Comparison of ENCODE assay signal across 28 cellular contexts in genomic region chr15:47819158-47819557, GRCh38.
"Had no signal": no experiment of that assay in that cellular context is flagged by ENCODE, and none has a peak within 500 bp of the region (broad histone marks: within the 10 kb centered on the region; RNA-seq: fewer than 3 reads in every experiment).

No MANE protein-coding gene starts in this region.

- H3K36me3 ChIP-seq: adrenal gland, esophagus muscularis mucosa, gastroesophageal sphincter had no signal

- ATAC-seq: activated CD4-positive, alpha-beta T cell treated with anti-CD3 and anti-CD28 coated beads for 36 hours; activated CD8-positive, alpha-beta memory T cell treated with anti-CD3 and anti-CD28 coated beads, Interleukin-2, amount 10 ng/mL, durations not matched to agents 7 days and 5 days; activated CD8-positive, alpha-beta T cell treated with anti-CD3 and anti-CD28 coated beads, Interleukin-2, amount 10 ng/mL, durations not matched to agents 7 days and 5 days; activated naive CD8-positive, alpha-beta T cell treated with anti-CD3 and anti-CD28 coated beads, Interleukin-2, amount 50 U/mL, for 24 hours; body of pancreas; effector memory CD8-positive, alpha-beta T cell; gastroesophageal sphincter had no signal

- DNase-seq: activated CD4-positive, alpha-beta memory T cell treated with anti-CD3 and anti-CD28 coated beads for 36 hours; activated CD4-positive, alpha-beta T cell treated with anti-CD3 and anti-CD28 coated beads for 36 hours; activated CD4-positive, alpha-beta T cell treated with anti-CD3 and anti-CD28 coated beads, Interleukin-2, amount 10 ng/mL, durations not matched to agents 24 days and 14 days; activated CD4-positive, CD25-positive, alpha-beta regulatory T cell; activated CD4-positive, CD25-positive, alpha-beta regulatory T cell treated with anti-CD3 and anti-CD28 coated beads, Interleukin-2, amount 50 U/mL, for 72 hours; activated CD8-positive, alpha-beta memory T cell treated with anti-CD3 and anti-CD28 coated beads, Interleukin-2, amount 10 ng/mL, durations not matched to agents 7 days and 5 days; activated CD8-positive, alpha-beta memory T cell treated with anti-CD3 and anti-CD28 coated beads, Interleukin-2, amount 50 U/mL, for 4 hours; activated CD8-positive, alpha-beta T cell treated with anti-CD3 and anti-CD28 coated beads, Interleukin-2, amount 10 ng/mL, durations not matched to agents 7 days and 5 days; activated effector memory CD4-positive, alpha-beta T cell treated with anti-CD3 and anti-CD28 coated beads, Interleukin-2, amount 50 U/mL, for 16 hours; activated naive CD4-positive, alpha-beta T cell treated with anti-CD3 and anti-CD28 coated beads for 36 hours; activated naive CD8-positive, alpha-beta T cell treated with anti-CD3 and anti-CD28 coated beads for 36 hours; activated naive CD8-positive, alpha-beta T cell treated with anti-CD3 and anti-CD28 coated beads, Interleukin-2, amount 50 U/mL, for 24 hours; activated T-cell treated with anti-CD3 and anti-CD28 coated beads, Interleukin-2, amount 50 U/mL, for 1 hour; activated T-cell treated with anti-CD3 and anti-CD28 coated beads, Interleukin-2, amount 50 U/mL, for 48 hours; adrenal gland; amygdala; aorta; body of pancreas; caudate nucleus; cortex of kidney; dermis blood vessel endothelial cell; effector CD4-positive, alpha-beta T cell; effector memory CD8-positive, alpha-beta T cell; erythroblast; foreskin melanocyte; T-helper 2 cell had no signal

- H3K27me3 ChIP-seq: adrenal gland, body of pancreas, esophagus muscularis mucosa, gastroesophageal sphincter had no signal

- H3K4me3 ChIP-seq: adrenal gland, body of pancreas, esophagus muscularis mucosa, gastroesophageal sphincter had no signal

- H3K4me1 ChIP-seq: adrenal gland had no signal

- H3K27ac ChIP-seq: adrenal gland, body of pancreas, esophagus muscularis mucosa, gastroesophageal sphincter had no signal

- H3K9me3 ChIP-seq: adrenal gland, body of pancreas, esophagus muscularis mucosa, gastroesophageal sphincter had no signal
